Comparison of ENCODE assay signal across 13 cellular contexts in the genomic region with DNA sequence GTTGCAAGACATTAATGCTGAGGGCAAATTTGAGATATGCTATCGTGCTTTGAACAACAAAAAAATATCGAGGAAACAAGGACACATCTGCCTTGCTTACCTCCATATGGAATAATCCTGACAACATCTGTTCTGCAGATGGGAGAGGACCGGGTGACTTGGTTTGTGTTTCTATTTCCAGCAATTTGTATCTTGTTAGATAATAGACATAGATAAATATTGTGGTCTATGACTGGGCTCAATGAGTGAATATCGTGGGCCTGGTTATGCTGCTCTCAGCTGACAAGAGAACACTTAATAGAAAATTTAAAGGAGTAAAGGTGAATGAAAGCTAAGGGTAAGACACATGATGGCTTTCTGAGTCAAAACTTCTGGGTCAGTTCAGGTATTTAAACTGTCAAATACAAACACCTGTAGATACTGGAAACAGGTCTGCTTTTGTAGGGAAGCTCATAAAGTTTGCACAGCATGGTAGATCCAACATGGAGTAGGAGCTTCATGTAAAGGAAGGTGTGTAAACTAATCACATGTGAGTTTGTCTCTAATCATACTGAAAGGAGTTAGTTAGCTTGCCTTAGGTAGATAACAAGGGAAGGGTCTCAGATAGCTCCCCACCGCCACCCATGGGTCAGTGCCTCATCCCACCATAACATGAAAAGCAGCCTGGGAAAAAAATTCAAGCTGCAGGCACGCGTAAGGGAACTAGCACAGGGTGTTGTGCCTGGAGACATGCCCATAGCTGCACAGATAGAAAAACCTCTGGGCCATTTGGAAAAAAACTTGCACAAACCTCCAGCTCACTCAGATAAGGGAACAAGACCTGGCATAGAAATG.
DNase-seq lines count a peak whose midpoint lies in the region; ATAC-seq and TF ChIP-seq lines count a peak whose summit lies in the region.
"Had no signal": no experiment of that assay in that cellular context is flagged by ENCODE, and none has a peak within 500 bp of the region (broad histone marks: within the 10 kb centered on the region; RNA-seq: fewer than 3 reads in every experiment).

No MANE protein-coding gene starts in this region.

- no peaks in the 10 kb centered on the region for H3K27me3 ChIP-seq in mesenchymal stem cell (ENCODE audit: control insufficient read depth in 1 of 2, insufficient read depth in 1 of 2, low read length in 2 of 2)
- no peaks in the 10 kb centered on the region for H3K27me3 ChIP-seq in lower lobe of right lung (ENCODE audit: low read depth)
- no peaks in the 10 kb centered on the region for H3K27me3 ChIP-seq in thyroid gland
- no peaks in the 10 kb centered on the region for H3K27me3 ChIP-seq in WERI-Rb-1 (ENCODE audit: insufficient read depth, low read depth, severe bottlenecking)
- H3K27me3 ChIP-seq: right atrium auricular region, stomach had no signal

- no peak overlapping the region for H2AFZ ChIP-seq in mesenchymal stem cell (ENCODE audit: low read depth, low read length)

- CTCF ChIA-PET in Calu3 (lab: Charles Lee) = interaction anchor here (1.4 kb wide), 1 partner anchor 15 kb away, joined by 4 read pairs; no protein-coding TSS in a partner anchor

- no peaks in the 10 kb centered on the region for H3K9me3 Mint-ChIP-seq in Calu3 (ENCODE audit: low read depth, unreplicated experiment)

- WGBS in mesenchymal stem cell = 74% methylated on average over 6 of the region's 7 CpGs
- WGBS in thyroid gland, 2 donors = 82 to 87% methylated on average over 7 of the region's 7 CpGs

- H3K36me3 ChIP-seq in mesenchymal stem cell (ENCODE audit: control insufficient read depth in 1 of 2, insufficient read depth in 2 of 2, low read depth in 1 of 2, low read length in 2 of 2) (no peaks in the 10 kb centered on the region), lower lobe of right lung (no peaks in the 10 kb centered on the region), thyroid gland (no peaks in the 10 kb centered on the region), WERI-Rb-1 (no peaks in the 10 kb centered on the region)
- H3K36me3 ChIP-seq: right atrium auricular region, stomach had no signal

- no peak overlapping the region for H4K91ac ChIP-seq in mesenchymal stem cell (ENCODE audit: low read length)

- peak overlapping the region; percentile 69 for H2BK5ac ChIP-seq in mesenchymal stem cell (ENCODE audit: low read depth, low read length, poor library complexity, severe bottlenecking)

- no peaks in the 10 kb centered on the region for H3K79me1 ChIP-seq in mesenchymal stem cell (replicated peaks; ENCODE audit: low read length, poor library complexity, severe bottlenecking)

- H3K4me1 Mint-ChIP-seq in Calu3 (ENCODE audit: low read depth, unreplicated experiment) = peaks cover 16% of the 10 kb centered on the region

- H3K4me3 ChIP-seq in cardiac fibroblast (replicated peaks in 1 of 2; ENCODE audit: low read depth in 2 of 2, low read length in 2 of 2) = no peak overlapping the region
- no peak overlapping the region for H3K4me3 ChIP-seq in mesenchymal stem cell (ENCODE audit: insufficient read depth in 1 of 2, low read depth in 1 of 2, low read length in 2 of 2)
- no peak overlapping the region for H3K4me3 ChIP-seq in lower lobe of right lung
- no peak overlapping the region for H3K4me3 ChIP-seq in thyroid gland (replicated peaks in 1 of 3)
- no peak overlapping the region for H3K4me3 ChIP-seq in WERI-Rb-1 (ENCODE audit: low read depth, low read length)
- H3K4me3 ChIP-seq: right atrium auricular region, stomach had no signal

- no peak overlapping the region for H4K8ac ChIP-seq in mesenchymal stem cell (ENCODE audit: low read length)

- no peak for ATAC-seq in lower lobe of right lung
- ATAC-seq in GM21717 (IDR thresholded peaks at IDR 0.05; ENCODE audit: unreplicated experiment) = no peak
- ATAC-seq: Right ventricle myocardium inferior had no signal

- H3K9me3 ChIP-seq in mesenchymal stem cell (ENCODE audit: control insufficient read depth, low read length) (no peaks in the 10 kb centered on the region), lower lobe of right lung (no peaks in the 10 kb centered on the region), thyroid gland (no peaks in the 10 kb centered on the region), WERI-Rb-1 (ENCODE audit: severe bottlenecking) (no peaks in the 10 kb centered on the region)
- H3K9me3 ChIP-seq: right atrium auricular region, stomach had no signal

- peaks cover 2% of the 10 kb centered on the region for H3K4me1 ChIP-seq in mesenchymal stem cell (ENCODE audit: control insufficient read depth, insufficient read depth, low read depth, low read length)
- no peaks in the 10 kb centered on the region for H3K4me1 ChIP-seq in lower lobe of right lung
- H3K4me1 ChIP-seq in thyroid gland = no peaks in the 10 kb centered on the region
- H3K4me1 ChIP-seq: stomach had no signal

- H3K4me2 ChIP-seq in mesenchymal stem cell (ENCODE audit: low read length, poor library complexity, severe bottlenecking) = no peak overlapping the region

- no peak overlapping the region for H2BK12ac ChIP-seq in mesenchymal stem cell (ENCODE audit: low read length in 2 of 2)

- H2BK15ac ChIP-seq in mesenchymal stem cell (ENCODE audit: low read depth, poor library complexity, severe bottlenecking) = no peak overlapping the region

- no peaks in the 10 kb centered on the region for H3K27me3 Mint-ChIP-seq in Calu3 (ENCODE audit: unreplicated experiment)

- TF ChIP-seq CTCF in Calu3 (IDR thresholded peaks at IDR 0.05; ENCODE audit: unreplicated experiment) = no peak
- no peak for TF ChIP-seq CTCF in cardiac fibroblast (IDR thresholded peaks at IDR 0.05; ENCODE audit: low read depth, low read length)
- TF ChIP-seq CTCF in lower lobe of right lung (IDR thresholded peaks at IDR 0.05) = no peak
- no peak for TF ChIP-seq CTCF in thyroid gland (IDR thresholded peaks at IDR 0.05)
- no peak for TF ChIP-seq CTCF in WERI-Rb-1 (IDR thresholded peaks at IDR 0.05; ENCODE audit: low read depth, low read length)

- no peak overlapping the region for H2BK120ac ChIP-seq in mesenchymal stem cell (ENCODE audit: low read depth, low read length)

- peak overlapping the region; percentile 94 for H3K27ac ChIP-seq in mesenchymal stem cell (ENCODE audit: low read length, poor library complexity, severe bottlenecking)
- H3K27ac ChIP-seq in lower lobe of right lung = no peak overlapping the region
- no peak overlapping the region for H3K27ac ChIP-seq in thyroid gland
- H3K27ac ChIP-seq in WERI-Rb-1 = no peak overlapping the region
- H3K27ac ChIP-seq: right atrium auricular region, stomach had no signal

- no peaks in the 10 kb centered on the region for H3K36me3 Mint-ChIP-seq in Calu3 (ENCODE audit: insufficient read depth, unreplicated experiment)

- H3K4ac ChIP-seq in mesenchymal stem cell (ENCODE audit: low read depth in 1 of 2, low read length in 2 of 2) = no peak overlapping the region

- peak overlapping the region; percentile 66 for H3K4me3 Mint-ChIP-seq in Calu3 (ENCODE audit: low read depth, unreplicated experiment)

- no peak overlapping the region for H3K23ac ChIP-seq in mesenchymal stem cell (ENCODE audit: low read length in 2 of 2)

- peak overlapping the region; percentile 51 for H2AK5ac ChIP-seq in mesenchymal stem cell (ENCODE audit: low read length, severe bottlenecking)

- no peak for TF ChIP-seq POLR2A in thyroid gland (IDR thresholded peaks at IDR 0.05)

- H3K9ac ChIP-seq in mesenchymal stem cell (ENCODE audit: low read length) = no peak overlapping the region

- no peak for DNase-seq in Calu3
- DNase-seq in NCI-H446 treated with DMSO at 0.1 percent for 48 hours (lab: John Stamatoyannopoulos, UW) = peak; percentile 59
- peak; percentile 58 to 83 for DNase-seq in cardiac fibroblast (ENCODE audit: low read depth in 2 of 2)
- peak; percentile 40 for DNase-seq in mesenchymal stem cell
- DNase-seq in lower lobe of right lung = no peak
- no peak for DNase-seq in thyroid gland
- DNase-seq in WERI-Rb-1 = no peak
- DNase-seq: activated naive CD4-positive, alpha-beta T cell treated with Interleukin-2 at 50 U/mL for 16 hours; NCI-H1417; stomach had no signal

- intact Hi-C loops in Calu3 (cut with micrococcal nuclease; ENCODE audit: unreplicated experiment) (no loop called here), lower lobe of right lung (cut with DNase I) (no loop called here), thyroid gland (cut with DNase I) (no loop called here)

- H3K27ac Mint-ChIP-seq in Calu3 (ENCODE audit: unreplicated experiment) = peak overlapping the region; percentile 76

- H3K14ac ChIP-seq in mesenchymal stem cell (ENCODE audit: low read length in 2 of 2) = no peak overlapping the region

- BruUV-seq in Calu3 (replicated peaks; lab: Mats Ljungman, UMichigan) = no TSS peak

- H3K18ac ChIP-seq in mesenchymal stem cell (ENCODE audit: low read depth in 1 of 2, low read length in 2 of 2) = no peak overlapping the region

Comparison
In these comparisons a context has a peak if more than half of its experiments do, and no peak if none do; other contexts are left out.
1. DNase-seq: peak in NCI-H446 treated with DMSO at 0.1 percent for 48 hours (single experiment), cardiac fibroblast (2 of 2) and mesenchymal stem cell (single experiment); none in Calu3 (single experiment), lower lobe of right lung (single experiment), thyroid gland (0 of 2) and WERI-Rb-1 (single experiment).